10 cellular contexts compared by ENCODE assay signal in the genomic region with DNA sequence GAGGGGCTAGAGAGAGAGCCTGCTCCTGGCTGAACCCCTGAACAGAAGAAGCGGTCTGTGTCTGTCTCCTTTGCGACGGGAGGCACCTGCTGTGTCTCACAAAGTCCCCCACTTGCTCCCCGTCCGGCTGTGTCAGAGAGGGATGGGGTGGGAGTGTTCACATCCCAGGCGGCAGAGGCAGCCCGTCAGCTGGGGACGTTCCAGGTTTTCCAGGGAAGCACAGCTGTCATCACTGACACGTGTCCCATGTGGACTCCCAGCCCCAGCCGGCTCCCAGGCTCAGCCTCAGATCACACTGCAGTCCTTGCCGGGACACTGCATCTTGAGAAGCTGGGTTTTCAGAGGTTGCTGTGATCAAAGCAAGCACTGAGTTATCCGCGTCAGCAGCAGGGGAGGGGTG. TPM values are rescaled to one million over a fixed set of nuclear protein-coding genes. Genes with fewer than 3 reads are reported as not detected.
DNase-seq lines count a peak whose midpoint lies in the region; ATAC-seq and TF ChIP-seq lines count a peak whose summit lies in the region.
"Had no signal": no experiment of that assay in that cellular context is flagged by ENCODE, and none has a peak within 500 bp of the region (broad histone marks: within the 10 kb centered on the region; RNA-seq: fewer than 3 reads in every experiment).

No MANE protein-coding gene starts in this region.

- no peak for TF ChIP-seq POLR2A in esophagus muscularis mucosa (IDR thresholded peaks at IDR 0.05; ENCODE audit: low read depth)

- H3K4me2 ChIP-seq in PC-3 (ENCODE audit: low read length), result peak overlapping the region; percentile 97

- TF ChIP-seq CTCF in GM06990 (IDR thresholded peaks at IDR 0.05; ENCODE audit: insufficient read depth, low read length, poor library complexity, severe bottlenecking) (no peak), PC-3 (conservative IDR thresholded peaks at IDR 0.05; ENCODE audit: low read depth, low read length) (no peak; the same call in 1 of the 2 replicates), esophagus muscularis mucosa (IDR thresholded peaks at IDR 0.05) (no peak), psoas muscle (IDR thresholded peaks at IDR 0.05) (no peak)

- H3K9ac ChIP-seq in PC-3 (ENCODE audit: low read length), result peak overlapping the region; percentile 94; the same call in 1 of the 2 replicates

- 41% methylated on average over 12 of the region's 13 CpGs for WGBS in esophagus muscularis mucosa
- WGBS in psoas muscle, 3 donors, result 35 to 47% (median 35%) methylated on average over 13 of the region's 13 CpGs

- POLR2A ChIA-PET in PC-3 (lab: Charles Lee; ENCODE audit: unreplicated experiment), result no interaction called here

- CTCF ChIA-PET in PC-3 (lab: Charles Lee), result interaction anchor here (0.6 kb wide), 1 partner anchor 12 kb away, joined by 3 read pairs; no protein-coding TSS in a partner anchor

- H3K36me3 ChIP-seq in GM06990 (ENCODE audit: control insufficient read depth, insufficient read depth, low read length) (peaks cover 15% of the 10 kb centered on the region), PC-3 (ENCODE audit: low read depth, low read length) (0 out of 2 replicates have a peak, but pooled peaks cover 3% of the 10 kb centered on the region), esophagus muscularis mucosa (peaks cover 26 to 53% (median 50%) of the 10 kb centered on the region in 4 donors), psoas muscle (ENCODE audit: insufficient read depth in 1 of 2, low read depth in 1 of 2) (peaks cover 0 to 53% of the 10 kb centered on the region in 2 donors)

- H3K4me1 ChIP-seq in PC-3 (ENCODE audit: insufficient read depth, low read length), result peaks cover 13% of the 10 kb centered on the region
- peaks cover 24 to 34% (median 31%) of the 10 kb centered on the region in 4 donors for H3K4me1 ChIP-seq in esophagus muscularis mucosa
- peaks cover 17% of the 10 kb centered on the region for H3K4me1 ChIP-seq in psoas muscle

- BruUV-seq in PC-3 (replicated peaks; lab: Mats Ljungman, UMichigan), result no TSS peak

- no peaks in the 10 kb centered on the region for H3K9me3 ChIP-seq in PC-3 (ENCODE audit: low read length)
- H3K9me3 ChIP-seq in esophagus muscularis mucosa, result no peaks in the 10 kb centered on the region
- H3K9me3 ChIP-seq in psoas muscle, result no peaks in the 10 kb centered on the region
- H3K9me3 ChIP-seq: mucosa of descending colon had no signal

- no peaks in the 10 kb centered on the region for H3F3A ChIP-seq in PC-3 (ENCODE audit: low read length, unreplicated experiment)

- H3K9me2 ChIP-seq in PC-3 (replicated peaks; ENCODE audit: low read length), result no peaks in the 10 kb centered on the region

- ATAC-seq in PC-3 (no peak), psoas muscle (peak; percentile 22 to 36 (median 26)), HG03342 (IDR thresholded peaks at IDR 0.05; ENCODE audit: unreplicated experiment) (no peak)

- H3K27ac ChIP-seq in PC-3 (ENCODE audit: low read length), result no peak overlapping the region
- peak overlapping the region in 3 of 4 donors; percentile 84 to 92 (median 86) for H3K27ac ChIP-seq in esophagus muscularis mucosa (replicated peaks in 1 of 4)
- peak overlapping the region; percentile 89 for H3K27ac ChIP-seq in psoas muscle

- peak; percentile 9 for DNase-seq in GM06990 (ENCODE audit: extremely low read depth, insufficient read length)
- no peak for DNase-seq in PC-3
- no peak for DNase-seq in esophagus muscularis mucosa (ENCODE audit: extremely low spot score)
- peak; percentile 51 to 79 for DNase-seq in psoas muscle
- no peak for DNase-seq in NCI-H146 (lab: John Stamatoyannopoulos, UW)
- no peak for DNase-seq in islet precursor cell
- DNase-seq: stimulated activated CD8-positive, alpha-beta memory T cell treated with anti-CD3 and anti-CD28 coated beads, Interleukin-4, amount 100 ng/mL, for 48 hours had no signal

- no peak for TF ChIP-seq EP300 in esophagus muscularis mucosa (IDR thresholded peaks at IDR 0.05)

- H3K4me3 ChIP-seq in GM06990 (replicated peaks; ENCODE audit: low read depth, low read length) (no peak overlapping the region; the same call in 1 of the 2 replicates), PC-3 (ENCODE audit: low read length) (peak overlapping the region; percentile 83), esophagus muscularis mucosa (peak overlapping the region in 3 of 4 donors; percentile 81 to 86 (median 82)), psoas muscle (peak overlapping the region; percentile 81)
- H3K4me3 ChIP-seq: mucosa of descending colon had no signal

- peaks cover 5% of the 10 kb centered on the region; the same call in 1 of the 2 replicates for H4K20me1 ChIP-seq in PC-3 (ENCODE audit: low read length)

- intact Hi-C loops in PC-3 (cut with micrococcal nuclease) (no loop called here), esophagus muscularis mucosa (cut with DNase I) (loop anchor here (5.0 kb wide), 2 partner anchors 73 to 118 kb away; partner anchors contain the start of genes CRAMP1 and IFT140), psoas muscle (cut with DNase I) (loop anchor here (5.0 kb wide), 5 partner anchors 38 to 213 kb away; partner anchors contain the start of genes CRAMP1 (in 2 of the 2), IFT140 (in 2 of the 2), MAPK8IP3 (in 1 of the 2) and TMEM204 (in 1 of the 2))

- no peaks in the 10 kb centered on the region for H3K27me3 ChIP-seq in GM06990 (replicated peaks; ENCODE audit: control insufficient read depth, insufficient read depth, low read length)
- no peaks in the 10 kb centered on the region for H3K27me3 ChIP-seq in PC-3 (ENCODE audit: low read length)
- H3K27me3 ChIP-seq in esophagus muscularis mucosa, result no peaks in the 10 kb centered on the region
- H3K27me3 ChIP-seq in psoas muscle (ENCODE audit: insufficient read depth in 3 of 3, low read length in 2 of 3), result no peaks in the 10 kb centered on the region

- H2AFZ ChIP-seq in PC-3 (ENCODE audit: low read length), result no peak overlapping the region

- peaks cover 31% of the 10 kb centered on the region for H3K79me2 ChIP-seq in PC-3 (ENCODE audit: low read length)

RNA-seq across cellular contexts. Expression of gene TELO2, which starts 1.6 kb away (rescaled TPM):
- total RNA-seq in PC-3 (2014; rRNA removed) (37.8 and 61.3 TPM in 2 replicates), esophagus muscularis mucosa (10 to 100 TPM; 14.1 to 27.7 (median 18.4) TPM), psoas muscle (10 to 100 TPM; 15.8 to 23.8 (median 19.6) TPM)
- polyA plus RNA-seq in psoas muscle, result 10 to 100 TPM; 11.6 to 18.3 (median 14.0) TPM

RNA-seq across cellular contexts. Expression of gene PTX4, which starts 6.0 kb away (rescaled TPM):
- 0.22 and 0.40 TPM in 2 replicates for total RNA-seq in PC-3 (2014; rRNA removed)
- total RNA-seq in esophagus muscularis mucosa, result under 1 TPM in 3 of 4 donors, not detected in 1; 0.39 to 0.75 (median 0.66) TPM
- under 1 TPM in 1 of 4 donors, not detected in 3; 0.26 TPM for total RNA-seq in psoas muscle
- polyA plus RNA-seq in psoas muscle, result under 1 TPM in 2 of 3 donors, not detected in 1; 0.04 to 0.23 TPM
- total RNA-seq: activated CD8-positive, alpha-beta memory T cell treated with anti-CD3 and anti-CD28 coated beads for 36 hours; mucosa of descending colon had no signal

RNA-seq across cellular contexts. Expression of gene CLCN7, which starts 19.9 kb away (rescaled TPM):
- total RNA-seq in PC-3 (2014; rRNA removed), result 48.2 and 66.6 TPM in 2 replicates
- 100 to 1,000 TPM in 1 of 4 donors, 10 to 100 TPM in 3; 41.5 to 130 (median 71.9) TPM for total RNA-seq in esophagus muscularis mucosa
- 10 to 100 TPM; 41.2 to 65.4 (median 46.2) TPM for total RNA-seq in psoas muscle
- polyA plus RNA-seq in psoas muscle, result 10 to 100 TPM; 27.0 to 33.6 (median 29.7) TPM

RNA-seq across cellular contexts. Expression of gene TMEM204, which starts 38.8 kb away (rescaled TPM):
- not detected in 2 replicates for total RNA-seq in PC-3 (2014; rRNA removed)
- 10 to 100 TPM; 39.5 to 75.0 (median 57.1) TPM for total RNA-seq in esophagus muscularis mucosa
- 10 to 100 TPM in 2 of 4 donors, 1 to 10 TPM in 2; 7.5 to 21.7 (median 10.2) TPM for total RNA-seq in psoas muscle
- polyA plus RNA-seq in psoas muscle, result 10 to 100 TPM; 11.8 to 22.3 (median 12.0) TPM

RNA-seq across cellular contexts. Expression of gene CCDC154, which starts 50.4 kb away (rescaled TPM):
- total RNA-seq in PC-3 (2014; rRNA removed), result not detected in 2 replicates
- under 1 TPM in 3 of 4 donors, not detected in 1; 0.17 to 0.58 (median 0.42) TPM for total RNA-seq in esophagus muscularis mucosa
- 1 to 10 TPM in 1 of 4 donors, under 1 TPM in 3; 0.27 to 1.5 (median 0.55) TPM for total RNA-seq in psoas muscle
- under 1 TPM in 2 of 3 donors, not detected in 1; 0.21 to 0.38 TPM for polyA plus RNA-seq in psoas muscle

Comparison
In these comparisons a context has a peak if more than half of its experiments do, and no peak if none do; other contexts are left out.
1. DNase-seq: peak in GM06990 (single experiment) and psoas muscle (2 of 2); none in PC-3 (single experiment), esophagus muscularis mucosa (single experiment), NCI-H146 (single experiment) and islet precursor cell (single experiment).
2. ATAC-seq: peak in psoas muscle (4 of 4); none in PC-3 (single experiment) and HG03342 (single experiment).